In genomic region chr16:24609740-24610420, GRCh38 we compare ENCODE assay signal across 8 cellular contexts.
DNase-seq lines count a peak whose midpoint lies in the region; ATAC-seq, FAIRE-seq and TF ChIP-seq lines count a peak whose summit lies in the region.

No MANE protein-coding gene starts in this region.

- H3K9ac ChIP-seq in H9 (ENCODE audit: extremely low read depth, insufficient read length, low read length): peak overlapping the region; percentile 8
- H3K9ac ChIP-seq in SK-N-MC (ENCODE audit: insufficient read length): peak overlapping the region; percentile 69

- H4K20me1 ChIP-seq in H9 (ENCODE audit: control insufficient read depth, insufficient read depth, insufficient read length): no peaks in the 10 kb centered on the region

- H3K56ac ChIP-seq in H9 (ENCODE audit: insufficient read length, low read depth, low read length): no peak overlapping the region

- no peaks in the 10 kb centered on the region for H3K79me2 ChIP-seq in ACC112 (ENCODE audit: control insufficient read depth, insufficient read depth, low read length, unreplicated experiment)
- H3K79me2 ChIP-seq in H9 (ENCODE audit: insufficient read depth, low read length): no peaks in the 10 kb centered on the region

- no peak overlapping the region for H2BK5ac ChIP-seq in H9 (ENCODE audit: insufficient read length, low read length)

- H3K4me3 ChIP-seq in ACC112 (ENCODE audit: low read depth, low read length): peak overlapping the region; percentile 52
- peak overlapping the region; percentile 82 for H3K4me3 ChIP-seq in SK-N-MC

- H3K27ac Mint-ChIP-seq in H9: peak overlapping the region in 2 of 3 experiments; percentile 52 to 75; a peak in 1 of 7 replicates
- H3K27ac Mint-ChIP-seq in naive thymus-derived CD8-positive, alpha-beta T cell: no peak overlapping the region

- no peak overlapping the region for H3K14ac ChIP-seq in H9 (ENCODE audit: insufficient read depth, low read length)

- H3K4me3 Mint-ChIP-seq in H9: peak overlapping the region; percentile 70 to 84
- peak overlapping the region; percentile 14 to 68 (median 51) for H3K4me3 Mint-ChIP-seq in naive thymus-derived CD8-positive, alpha-beta T cell

- H3K4me2 ChIP-seq in H9 (ENCODE audit: insufficient read depth, insufficient read length, low read length): peak overlapping the region; percentile 60

- H4K8ac ChIP-seq in H9 (replicated peaks; ENCODE audit: insufficient read length, low read depth, low read length): no peak overlapping the region

- no peak overlapping the region for H2BK15ac ChIP-seq in H9 (ENCODE audit: low read depth, low read length)

- H2AFZ ChIP-seq in ACC112 (ENCODE audit: low read length, unreplicated experiment) (peak overlapping the region; percentile 93), H9 (ENCODE audit: low read length) (peak overlapping the region; percentile 9)

- no CpG with 5 or more reads among the region's 22 CpGs for WGBS in H9 (ENCODE audit: extremely low coverage, insufficient read length, low lambda C conversion rate)

- no peaks in the 10 kb centered on the region for H3K36me3 Mint-ChIP-seq in H9 (ENCODE audit: insufficient read depth in 1 of 3, low read depth in 3 of 3)
- peaks cover 0 to 5% (median 0%) of the 10 kb centered on the region in 3 donors for H3K36me3 Mint-ChIP-seq in naive thymus-derived CD8-positive, alpha-beta T cell

- peaks cover 4% of the 10 kb centered on the region for H3K23me2 ChIP-seq in H9 (ENCODE audit: insufficient read length, low read depth, low read length, poor library complexity, severe bottlenecking)

- H3K79me1 ChIP-seq in H9 (ENCODE audit: insufficient read depth, low read depth, low read length, poor library complexity, severe bottlenecking): no peaks in the 10 kb centered on the region

- no peak overlapping the region for H2AK5ac ChIP-seq in H9 (ENCODE audit: insufficient read length, low read length)

- no peak overlapping the region for H3T11ph ChIP-seq in H9 (ENCODE audit: low read length)

- H3K27me3 Mint-ChIP-seq in H9 (ENCODE audit: low read depth): peaks cover 63% of the 10 kb centered on the region
- peaks cover 39 to 61% (median 48%) of the 10 kb centered on the region in 5 donors for H3K27me3 Mint-ChIP-seq in naive thymus-derived CD8-positive, alpha-beta T cell

- peak overlapping the region; percentile 54 for H3K18ac ChIP-seq in H9 (ENCODE audit: insufficient read length, low read depth, low read length)

- no peaks in the 10 kb centered on the region for H3K9me3 ChIP-seq in H9 (ENCODE audit: control insufficient read depth, low read depth, low read length)
- no peaks in the 10 kb centered on the region for H3K9me3 ChIP-seq in SK-N-MC (ENCODE audit: low read depth, low read length)

- POLR2A ChIA-PET in naive thymus-derived CD8-positive, alpha-beta T cell (lab: Charles Lee): no interaction called here

- DNase-seq in H9 (peak; percentile 60), SK-N-MC (ENCODE audit: low read depth, low spot score) (peak; percentile 77), fibroblast of peridontal ligament (ENCODE audit: extremely low read depth) (peak; percentile 58), urothelium cell line (ENCODE audit: low spot score) (peak; percentile 42)
- DNase-seq in naive thymus-derived CD8-positive, alpha-beta T cell: peak in 1 of 10 donors; percentile 5

- no peak overlapping the region for H4K91ac ChIP-seq in H9 (ENCODE audit: insufficient read length, low read depth, low read length)

- H3K4me1 Mint-ChIP-seq in H9: peaks cover 14 to 20% of the 10 kb centered on the region in 2 experiments
- peaks cover 13 to 22% (median 15%) of the 10 kb centered on the region in 4 donors for H3K4me1 Mint-ChIP-seq in naive thymus-derived CD8-positive, alpha-beta T cell

- no peak overlapping the region for H2BK120ac ChIP-seq in H9 (ENCODE audit: low read depth, low read length, poor library complexity, severe bottlenecking)

- H3K27ac ChIP-seq in ACC112 (ENCODE audit: low read depth, low read length): no peak overlapping the region
- no peak overlapping the region for H3K27ac ChIP-seq in H9 (ENCODE audit: insufficient read length, low read depth, low read length)
- H3K27ac ChIP-seq in SK-N-MC: peak overlapping the region; percentile 82

- FAIRE-seq in urothelium cell line (lab: Jason Lieb, UNC): no peak

- no peak overlapping the region for H2BK20ac ChIP-seq in H9 (ENCODE audit: low read depth, low read length, poor library complexity, severe bottlenecking)

- H3K4me1 ChIP-seq in ACC112 (ENCODE audit: control insufficient read depth, insufficient read depth, low read length, unreplicated experiment): peaks cover 8% of the 10 kb centered on the region
- no peaks in the 10 kb centered on the region for H3K4me1 ChIP-seq in H9 (ENCODE audit: insufficient read depth, low read length)

- no peaks in the 10 kb centered on the region for H3K36me3 ChIP-seq in ACC112 (ENCODE audit: insufficient read depth, low read length)
- no peaks in the 10 kb centered on the region for H3K36me3 ChIP-seq in SK-N-MC (ENCODE audit: insufficient read depth, low read length)

- no peak overlapping the region for H4K5ac ChIP-seq in H9 (ENCODE audit: insufficient read length, low read depth, low read length)

- H2BK12ac ChIP-seq in H9 (ENCODE audit: insufficient read length, low read depth, low read length): no peak overlapping the region

- H3K27me3 ChIP-seq in ACC112 (ENCODE audit: insufficient read depth, low read length) (peaks cover 8% of the 10 kb centered on the region; the same call in 1 of the 2 replicates), H9 (ENCODE audit: insufficient read depth, low read length) (no peaks in the 10 kb centered on the region)

- no peak overlapping the region for H3K4ac ChIP-seq in H9 (ENCODE audit: low read depth, low read length)

- ATAC-seq in naive thymus-derived CD8-positive, alpha-beta T cell: no peak
- no peak for ATAC-seq in HG03175 (IDR thresholded peaks at IDR 0.05; ENCODE audit: unreplicated experiment)
- no peak for ATAC-seq in esophagus mucosa

- H3K23ac ChIP-seq in H9 (ENCODE audit: insufficient read length, low read depth, low read length): no peak overlapping the region

- H3K9me3 Mint-ChIP-seq in H9: no peaks in the 10 kb centered on the region
- H3K9me3 Mint-ChIP-seq in naive thymus-derived CD8-positive, alpha-beta T cell: peaks cover 0 to 2% (median 0%) of the 10 kb centered on the region in 9 donors

- TF ChIP-seq CTCF in H9 (conservative IDR thresholded peaks at IDR 0.05): no peak

Comparison
In these comparisons a context has a peak if more than half of its experiments do, and no peak if none do; other contexts are left out.
1. H3K27ac Mint-ChIP-seq: peak in H9 (2 of 3); none in naive thymus-derived CD8-positive, alpha-beta T cell (0 of 10).